8 cellular contexts compared by ENCODE assay signal in genomic region chr4:7043521-7044414, GRCh38. TPM values are rescaled to one million over a fixed set of nuclear protein-coding genes. Genes with fewer than 3 reads are reported as not detected.
DNase-seq lines count a peak whose midpoint lies in the region; ATAC-seq and TF ChIP-seq lines count a peak whose summit lies in the region.

No MANE protein-coding gene starts in this region.

- H3K4me3 Mint-ChIP-seq in T-cell = peak overlapping the region; percentile 85 to 91 (median 91)

- no peaks in the 10 kb centered on the region for H3K9me3 Mint-ChIP-seq in T-cell

- DNase-seq in AG04450 (ENCODE audit: low read depth, low spot score) = no peak
- peak in 33 of 34 experiments; percentile 25 to 62 (median 47) for DNase-seq in T-cell
- DNase-seq in stimulated activated CD4-positive, alpha-beta T cell treated with anti-CD3 and anti-CD28 coated beads, Interleukin-12 subunit alpha, Interleukin-12 subunit beta, amount 100 ng/mL, for 4 hours = peak; percentile 47
- DNase-seq in NCI-H1694 treated with DMSO at 0.1 percent for 48 hours (lab: John Stamatoyannopoulos, UW) = no peak

- no peaks in the 10 kb centered on the region; the same call in 1 of the 2 replicates for H3K9me3 ChIP-seq in AG04450 (ENCODE audit: control insufficient read depth, insufficient read depth, low read length)
- no peaks in the 10 kb centered on the region for H3K9me3 ChIP-seq in iPS-15b (ENCODE audit: control insufficient read depth, insufficient read depth, low read length)

- no peak for TF ChIP-seq CTCF in AG04450 (IDR thresholded peaks at IDR 0.05; ENCODE audit: low read depth, low read length)

- peak overlapping the region; percentile 39 for H3K27ac ChIP-seq in AG04450 (ENCODE audit: low read depth, low read length)
- peak overlapping the region; percentile 66 for H3K27ac ChIP-seq in angular gyrus (ENCODE audit: low read depth, low read length)

- peak overlapping the region; percentile 92 for H3K4me3 ChIP-seq in AG04450 (ENCODE audit: low read depth, low read length)
- H3K4me3 ChIP-seq in iPS-15b (ENCODE audit: low read depth, low read length) = peak overlapping the region; percentile 82

- peaks cover 8% of the 10 kb centered on the region for H3K36me3 Mint-ChIP-seq in T-cell

- CTCF ChIA-PET in AG04450 (lab: Charles Lee) = interaction anchor here (0.9 to 1.9 kb wide), 7 partner anchors 16 to 158 kb away, joined by 3 to 38 read pairs (median 4); partner anchors contain the start of gene GRPEL1
- CTCF ChIA-PET in T-cell (lab: Charles Lee) = interaction anchor here in 1 of 2 donors (0.8 to 4.4 kb wide), 5 partner anchors 25 to 369 kb away, joined by 3 to 69 read pairs (median 5); partner anchors contain the start of gene GRPEL1

- peaks cover 51 to 55% (median 53%) of the 10 kb centered on the region in 3 donors for H3K4me1 Mint-ChIP-seq in T-cell

- POLR2A ChIA-PET in AG04450 (lab: Yijun Ruan, JAX) (interaction anchor here (1.0 to 2.2 kb wide), 7 partner anchors 9 to 324 kb away, joined by 3 to 27 read pairs (median 6); partner anchors contain the start of genes GRPEL1 and TBC1D14), T-cell (lab: Charles Lee) (interaction anchor here (0.6 to 2.6 kb wide), 4 partner anchors 23 to 243 kb away, joined by 3 to 10 read pairs (median 5); partner anchors contain the start of gene GRPEL1 (in 1 of the 2))

- peaks cover 2% of the 10 kb centered on the region for H3K36me3 ChIP-seq in iPS-15b (ENCODE audit: control insufficient read depth, insufficient read depth, low read length)

- peaks cover 2% of the 10 kb centered on the region for H3K4me1 ChIP-seq in iPS-15b (ENCODE audit: control insufficient read depth, insufficient read depth, low read length)

- no peaks in the 10 kb centered on the region for H3K27me3 Mint-ChIP-seq in T-cell

- peak overlapping the region; percentile 70 for H3K9ac ChIP-seq in iPS-15b (ENCODE audit: low read depth, low read length)

- H3K27me3 ChIP-seq in AG04450 (ENCODE audit: control insufficient read depth, insufficient read depth, low read length) (no peaks in the 10 kb centered on the region), iPS-15b (ENCODE audit: control insufficient read depth, insufficient read depth, low read length) (peaks cover 22% of the 10 kb centered on the region)

- ATAC-seq in GM19025 (IDR thresholded peaks at IDR 0.05; ENCODE audit: low read depth, unreplicated experiment) = peak; percentile 16
- peak; percentile 32 for ATAC-seq in HG03175 (IDR thresholded peaks at IDR 0.05; ENCODE audit: unreplicated experiment)
- ATAC-seq in T-cell (replicated peaks in 1 of 4) = peak; percentile 50 to 60 (median 56)

- H3K27ac Mint-ChIP-seq in T-cell = peak overlapping the region; percentile 76

RNA-seq across cellular contexts. Expression of gene TADA2B, which starts 0.6 kb away (rescaled TPM):
- polyA plus RNA-seq in AG04450 (2011; rRNA removed) = 6.4 and 6.5 TPM in 2 replicates
- polyA minus RNA-seq in AG04450 (2011; rRNA and poly(A)+ RNA removed) = 5.7 and 6.0 TPM in 2 replicates
- 10 to 100 TPM; 36.6 to 44.8 (median 42.3) TPM for total RNA-seq in T-cell

RNA-seq across cellular contexts. Expression of gene GRPEL1, which starts 24.1 kb away (rescaled TPM):
- polyA plus RNA-seq in AG04450 (2011; rRNA removed) = 34.5 and 39.4 TPM in 2 replicates
- 16.2 and 20.5 TPM in 2 replicates for polyA minus RNA-seq in AG04450 (2011; rRNA and poly(A)+ RNA removed)
- total RNA-seq in T-cell = 10 to 100 TPM; 29.9 to 54.6 (median 36.8) TPM

Comparison
In these comparisons a context has a peak if more than half of its experiments do, and no peak if none do; other contexts are left out.
1. DNase-seq: peak in T-cell (33 of 34) and stimulated activated CD4-positive, alpha-beta T cell treated with anti-CD3 and anti-CD28 coated beads, Interleukin-12 subunit alpha, Interleukin-12 subunit beta, amount 100 ng/mL, for 4 hours (single experiment); none in AG04450 (single experiment) and NCI-H1694 treated with DMSO at 0.1 percent for 48 hours (single experiment).
2. Peak in every context shown above with its lines, with median percentiles within 50 percentile points of each other: ATAC-seq.